In genomic region chr17:44014133-44014436, GRCh38 we compare ENCODE assay signal across 8 cellular contexts. TPM values are rescaled to one million over a fixed set of nuclear protein-coding genes. Genes with fewer than 3 reads are reported as not detected.
DNase-seq lines count a peak whose midpoint lies in the region; ATAC-seq and TF ChIP-seq lines count a peak whose summit lies in the region.

No MANE protein-coding gene starts in this region.

- H3K27ac Mint-ChIP-seq in mesothelial cell of epicardium: peak overlapping the region; percentile 99

- H3K27me3 ChIP-seq in cardiac muscle cell: no peaks in the 10 kb centered on the region
- H3K27me3 ChIP-seq in mammary epithelial cell (ENCODE audit: insufficient read depth, low read length): no peaks in the 10 kb centered on the region

- DNase-seq in cardiac muscle cell (ENCODE audit: low read depth in 1 of 2, low spot score in 1 of 2): peak in 1 of 2 donors; percentile 65
- DNase-seq in Right ventricle myocardium inferior (ENCODE audit: missing footprints): no peak
- no peak for DNase-seq in mammary epithelial cell
- DNase-seq in mesothelial cell of epicardium (ENCODE audit: low spot score in 2 of 2, unreplicated experiment in 2 of 2): no peak
- DNase-seq in DMS 273 treated with DMSO at 0.1 percent for 48 hours (lab: John Stamatoyannopoulos, UW): no peak
- no peak for DNase-seq in amygdala (lab: John Stamatoyannopoulos, UW)

- TF ChIP-seq CTCF in cardiac muscle cell (IDR thresholded peaks at IDR 0.05; ENCODE audit: low read depth, low read length) (no peak), mammary epithelial cell (conservative IDR thresholded peaks at IDR 0.05 in 1 of 2, IDR thresholded peaks at IDR 0.05 in 1 of 2; ENCODE audit: extremely low read depth in 1 of 2, insufficient read depth in 1 of 2, low read depth in 1 of 2, low read length in 2 of 2) (no peak), mesothelial cell of epicardium (IDR thresholded peaks at IDR 0.05; ENCODE audit: unreplicated experiment) (no peak)

- CTCF ChIA-PET in mammary epithelial cell (lab: Charles Lee; ENCODE audit: low non-redundant PET): no interaction called here

- in situ Hi-C loops in mammary epithelial cell (cut with MboI; ENCODE audit: low sequenced_read_pairs in 2 of 2): no loop called here

- peaks cover 21% of the 10 kb centered on the region for H3K79me2 ChIP-seq in mammary epithelial cell (ENCODE audit: insufficient read depth, low read length)

- no peaks in the 10 kb centered on the region for H4K20me1 ChIP-seq in mammary epithelial cell (ENCODE audit: insufficient read depth, low read length)

- WGBS in mammary epithelial cell (ENCODE audit: low coverage, missing lambda C conversion rate): 7% methylated on average over 12 of the region's 12 CpGs

- H3K9me3 Mint-ChIP-seq in mesothelial cell of epicardium: no peaks in the 10 kb centered on the region

- H2AFZ ChIP-seq in mammary epithelial cell (ENCODE audit: low read depth, low read length): peak overlapping the region; percentile 98

- peak overlapping the region; percentile 95 for H3K9ac ChIP-seq in mammary epithelial cell (ENCODE audit: insufficient read depth, low read length)

- H3K4me1 Mint-ChIP-seq in mesothelial cell of epicardium: peaks cover 11% of the 10 kb centered on the region

- H3K4me2 ChIP-seq in mammary epithelial cell (ENCODE audit: insufficient read depth, low read depth, low read length): peak overlapping the region; percentile 94

- no TSS peak for BruUV-seq in mammary epithelial cell (replicated peaks; lab: Mats Ljungman, UMichigan)

- H3K27ac ChIP-seq in cardiac muscle cell: peak overlapping the region; percentile 92
- peak overlapping the region; percentile 80 for H3K27ac ChIP-seq in mammary epithelial cell (ENCODE audit: insufficient read depth, low read depth, low read length)

- dilution Hi-C loops in mammary epithelial cell (cut with HindIII; ENCODE audit: low sequenced_read_pairs): no loop called here

- H3K4me3 ChIP-seq in cardiac muscle cell (peak overlapping the region; percentile 76), mammary epithelial cell (replicated peaks in 1 of 3; ENCODE audit: insufficient read depth in 1 of 3, low read depth in 2 of 3, low read length in 3 of 3) (peak overlapping the region; percentile 89 to 99 (median 91))

- H3K36me3 ChIP-seq in cardiac muscle cell (no peaks in the 10 kb centered on the region), mammary epithelial cell (ENCODE audit: insufficient read depth, low read length) (no peaks in the 10 kb centered on the region)

- H3K36me3 Mint-ChIP-seq in mesothelial cell of epicardium: peaks cover 4% of the 10 kb centered on the region

- H3K9me3 ChIP-seq in cardiac muscle cell (ENCODE audit: low read depth) (no peaks in the 10 kb centered on the region), mammary epithelial cell (replicated peaks; ENCODE audit: insufficient read depth, low read length) (no peaks in the 10 kb centered on the region)

- H3K4me3 Mint-ChIP-seq in mesothelial cell of epicardium: peak overlapping the region; percentile 100

- intact Hi-C loops in Right ventricle myocardium inferior (cut with DNase I): loop anchor here (5.0 kb wide), 1 partner anchor 108 kb away; the partner anchor contains the start of gene HDAC5
- intact Hi-C loops in mammary epithelial cell (cut with micrococcal nuclease): loop anchor here (2.0 kb wide), 1 partner anchor 57 kb away; the partner anchor contains the start of gene G6PC3

- H3K4me1 ChIP-seq in cardiac muscle cell (ENCODE audit: low read depth): peaks cover 14% of the 10 kb centered on the region
- peaks cover 4% of the 10 kb centered on the region for H3K4me1 ChIP-seq in mammary epithelial cell (ENCODE audit: insufficient read depth, low read length)

- ATAC-seq in Right ventricle myocardium inferior (no peak), GM21786 (IDR thresholded peaks at IDR 0.05; ENCODE audit: unreplicated experiment) (no peak), GM19328 (IDR thresholded peaks at IDR 0.05; ENCODE audit: unreplicated experiment) (no peak)

- H3K27me3 Mint-ChIP-seq in mesothelial cell of epicardium (ENCODE audit: low read depth): no peaks in the 10 kb centered on the region

RNA-seq across cellular contexts. Expression of gene TMEM101, which starts 0.7 kb away (rescaled TPM):
- 37.5 and 65.8 TPM in 2 replicates for total RNA-seq in cardiac muscle cell
- 22.5 and 40.6 TPM in 2 replicates for polyA plus RNA-seq in cardiac muscle cell
- 21.5 TPM for total RNA-seq in Right ventricle myocardium inferior
- total RNA-seq in mammary epithelial cell: 10 to 100 TPM; 24.4 to 39.0 TPM
- polyA plus RNA-seq in mammary epithelial cell: 34.5 TPM
- 18.8 TPM for polyA minus RNA-seq in mammary epithelial cell
- 34.2 to 36.4 TPM (median 35.8 TPM) in 3 replicates for total RNA-seq in mesothelial cell of epicardium

RNA-seq across cellular contexts. Expression of gene NAGS, which starts 9.7 kb away (rescaled TPM):
- total RNA-seq in cardiac muscle cell (4.2 and 6.1 TPM in 2 replicates), Right ventricle myocardium inferior (0.68 TPM), mammary epithelial cell (1 to 10 TPM; 1.3 to 2.2 TPM), mesothelial cell of epicardium (0.42 to 0.88 TPM (median 0.82 TPM) in 3 replicates)
- polyA plus RNA-seq in cardiac muscle cell (5.1 and 8.5 TPM in 2 replicates), mammary epithelial cell (2.0 TPM)
- 0.83 TPM for polyA minus RNA-seq in mammary epithelial cell

RNA-seq across cellular contexts. Expression of gene LSM12, which starts 52.4 kb away (rescaled TPM):
- 31.0 and 45.3 TPM in 2 replicates for total RNA-seq in cardiac muscle cell
- polyA plus RNA-seq in cardiac muscle cell: 46.5 and 60.7 TPM in 2 replicates
- 47.6 TPM for total RNA-seq in Right ventricle myocardium inferior
- total RNA-seq in mammary epithelial cell: 10 to 100 TPM; 51.2 to 79.2 TPM
- 62.2 TPM for polyA plus RNA-seq in mammary epithelial cell
- polyA minus RNA-seq in mammary epithelial cell: 112 TPM
- 51.4 to 60.8 TPM (median 58.0 TPM) in 3 replicates for total RNA-seq in mesothelial cell of epicardium

RNA-seq across cellular contexts. Expression of gene G6PC3, which starts 56.5 kb away (rescaled TPM):
- total RNA-seq in cardiac muscle cell (93.1 and 95.3 TPM in 2 replicates), Right ventricle myocardium inferior (30.4 TPM), mammary epithelial cell (10 to 100 TPM; 20.5 to 70.7 TPM), mesothelial cell of epicardium (58.3 to 63.2 TPM (median 61.4 TPM) in 3 replicates)
- polyA plus RNA-seq in cardiac muscle cell (162 and 234 TPM in 2 replicates), mammary epithelial cell (134 TPM)
- polyA minus RNA-seq in mammary epithelial cell: 134 TPM
